ENCODE assay signal across 8 cellular contexts in the genomic region with DNA sequence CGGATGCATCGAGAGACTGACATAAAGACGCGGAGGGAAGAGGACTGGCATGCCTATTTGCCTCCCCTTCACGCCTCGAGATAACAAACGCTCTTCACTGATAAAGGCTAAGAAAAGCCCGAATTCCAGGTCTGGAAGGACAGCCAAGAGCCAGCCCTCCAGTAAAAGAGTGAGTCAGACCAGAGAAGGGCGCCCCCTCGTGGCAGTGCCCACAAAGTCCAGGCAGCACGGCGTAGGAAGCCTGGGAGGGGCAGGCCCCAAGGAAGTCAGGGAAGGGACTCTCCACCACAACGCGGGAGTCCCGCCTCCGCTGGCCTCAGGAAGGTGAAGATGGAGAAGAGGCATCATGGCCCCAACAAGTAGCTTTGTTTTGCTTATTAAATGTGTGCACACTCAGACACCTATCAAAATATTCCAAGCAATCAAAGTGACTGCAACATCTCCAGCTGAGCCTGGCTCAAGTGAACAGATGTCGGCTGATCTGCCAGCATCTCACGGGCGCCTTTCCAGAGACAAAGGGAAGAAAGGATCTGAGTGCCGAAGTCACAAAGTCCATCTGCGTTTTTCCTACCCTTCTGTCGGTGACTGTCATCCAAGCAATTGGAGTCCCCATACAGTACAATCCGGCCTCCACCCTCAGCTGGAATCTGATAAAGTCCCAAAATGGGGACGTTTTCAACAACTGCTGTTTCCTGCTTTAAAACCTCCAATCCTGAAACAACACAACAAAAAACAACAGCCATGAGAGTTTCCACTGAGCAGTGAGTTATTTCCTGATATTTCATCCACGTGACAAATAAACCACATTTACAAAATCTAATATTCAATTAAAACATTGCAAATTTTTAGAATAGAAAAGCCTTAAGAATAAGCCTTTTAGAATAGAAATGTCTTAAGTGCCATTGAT. TPM values are rescaled to one million over a fixed set of nuclear protein-coding genes. Genes with fewer than 3 reads are reported as not detected.
DNase-seq lines count a peak whose midpoint lies in the region; ATAC-seq and TF ChIP-seq lines count a peak whose summit lies in the region.

No MANE protein-coding gene starts in this region.

- TF ChIP-seq CTCF in AG10803 (conservative IDR thresholded peaks at IDR 0.05; ENCODE audit: low read length) (peak; percentile 81), GM20000 (IDR thresholded peaks at IDR 0.05; ENCODE audit: extremely low read depth, missing control alignments) (peak; percentile 55), endothelial cell (IDR thresholded peaks at IDR 0.05; ENCODE audit: unreplicated experiment) (peak; percentile 94), mesothelial cell of epicardium (IDR thresholded peaks at IDR 0.05; ENCODE audit: unreplicated experiment) (peak; percentile 89)

- H3K27ac Mint-ChIP-seq in endothelial cell (ENCODE audit: unreplicated experiment), result peak overlapping the region; percentile 24
- H3K27ac Mint-ChIP-seq in mesothelial cell of epicardium, result peak overlapping the region; percentile 44

- no peaks in the 10 kb centered on the region for H3K4me1 Mint-ChIP-seq in endothelial cell (ENCODE audit: unreplicated experiment)
- no peaks in the 10 kb centered on the region for H3K4me1 Mint-ChIP-seq in mesothelial cell of epicardium

- H3K4me3 ChIP-seq in AG10803 (ENCODE audit: low read length), result no peak overlapping the region

- H3K36me3 Mint-ChIP-seq in endothelial cell (ENCODE audit: low read depth, unreplicated experiment), result peaks cover 35% of the 10 kb centered on the region
- peaks cover 34% of the 10 kb centered on the region for H3K36me3 Mint-ChIP-seq in mesothelial cell of epicardium

- H3K4me3 Mint-ChIP-seq in endothelial cell (ENCODE audit: unreplicated experiment) (peak overlapping the region; percentile 31), mesothelial cell of epicardium (no peak overlapping the region)

- H3K9me3 Mint-ChIP-seq in endothelial cell (ENCODE audit: unreplicated experiment) (no peaks in the 10 kb centered on the region), mesothelial cell of epicardium (no peaks in the 10 kb centered on the region)

- DNase-seq in AG10803 (ENCODE audit: low read depth) (peak; percentile 69), GM20000 (ENCODE audit: low spot score) (peak; percentile 70), NOMO-1 treated with DMSO at 0.1 percent for 48 hours (lab: John Stamatoyannopoulos, UW; ENCODE audit: unreplicated experiment) (peak; percentile 21), endothelial cell (ENCODE audit: low spot score) (peak; percentile 86), mesothelial cell of epicardium (ENCODE audit: low spot score in 2 of 2, unreplicated experiment in 2 of 2) (peak; percentile 74 to 90)
- peak; percentile 25 for DNase-seq in activated CD8-positive, alpha-beta memory T cell treated with anti-CD3 and anti-CD28 coated beads, Interleukin-2, amount 50 U/mL, for 24 hours (ENCODE audit: extremely low read depth)
- peak; percentile 59 for DNase-seq in stimulated activated CD8-positive, alpha-beta memory T cell treated with anti-CD3 and anti-CD28 coated beads, Interleukin-2, amount 100 ng/mL, for 48 hours (ENCODE audit: low read depth in 2 of 2)

- no peaks in the 10 kb centered on the region for H3K27me3 Mint-ChIP-seq in endothelial cell (ENCODE audit: unreplicated experiment)
- no peaks in the 10 kb centered on the region for H3K27me3 Mint-ChIP-seq in mesothelial cell of epicardium (ENCODE audit: low read depth)

- no peak for ATAC-seq in HG02571 (IDR thresholded peaks at IDR 0.05; ENCODE audit: unreplicated experiment)

RNA-seq across cellular contexts. Expression of gene SLC38A8, which starts 20.4 kb away (rescaled TPM):
- total RNA-seq in endothelial cell (ENCODE audit: unreplicated experiment) (not detected), mesothelial cell of epicardium (not detected in 3 replicates)

RNA-seq across cellular contexts. Expression of gene MBTPS1, which starts 53.8 kb away (rescaled TPM):
- total RNA-seq in endothelial cell (ENCODE audit: unreplicated experiment) (79.7 TPM), mesothelial cell of epicardium (143 to 146 TPM (median 146 TPM) in 3 replicates)

Comparison
In these comparisons a context has a peak if more than half of its experiments do, and no peak if none do; other contexts are left out.
1. DNase-seq: peak in every context shown above with its lines; median percentile 86 in endothelial cell; 82 in mesothelial cell of epicardium; 70 in GM20000; 69 in AG10803; 59 in stimulated activated CD8-positive, alpha-beta memory T cell treated with anti-CD3 and anti-CD28 coated beads, Interleukin-2, amount 100 ng/mL, for 48 hours; 25 in activated CD8-positive, alpha-beta memory T cell treated with anti-CD3 and anti-CD28 coated beads, Interleukin-2, amount 50 U/mL, for 24 hours; 21 in NOMO-1 treated with DMSO at 0.1 percent for 48 hours.